ENCODE assay signal across 21 cellular contexts in genomic region chr19:58548859-58549663, GRCh38.
"Had no signal": no experiment of that assay in that cellular context is flagged by ENCODE, and none has a peak within 500 bp of the region (broad histone marks: within the 10 kb centered on the region; RNA-seq: fewer than 3 reads in every experiment).

No MANE protein-coding gene starts in this region.

- H3K9me3 ChIP-seq: heart right ventricle, SJCRH30, upper lobe of left lung had no signal

- H3K27ac ChIP-seq: heart right ventricle, SJCRH30, upper lobe of left lung had no signal

- H3K27ac Mint-ChIP-seq: T-cell; T-helper 2 cell treated with Interferon-gamma antibody and Interleukin-4, amounts not matched to agents 5 μg/mL and 100 μg/mL, for 36 hours had no signal

- H3K27me3 Mint-ChIP-seq: activated CD4-positive, alpha-beta T cell treated with anti-CD3 and anti-CD28 coated beads for 36 hours; T-cell had no signal

- DNase-seq: activated CD4-positive, alpha-beta T cell treated with anti-CD3 and anti-CD28 coated beads for 36 hours; activated CD4-positive, alpha-beta T cell treated with anti-CD3 and anti-CD28 coated beads, Interleukin-2, amount 50 U/mL, for 4 hours; activated naive CD4-positive, alpha-beta T cell; dermis blood vessel endothelial cell; effector CD8-positive, alpha-beta T cell; erythroblast; foreskin fibroblast; heart right ventricle; islet precursor cell; left colon; occipital lobe; retina; SJCRH30; stimulated activated CD4-positive, alpha-beta T cell treated with anti-CD3 and anti-CD28 coated beads, Interleukin-4, amount 100 ng/mL, for 1 hour; stimulated activated naive CD8-positive, alpha-beta T cell treated with anti-CD3 and anti-CD28 coated beads, Interleukin-15, Interleukin-2, amounts not matched to agents 100 U/mL and 50 U/mL, for 24 hours; T-cell had no signal

- H3K9me3 Mint-ChIP-seq: nephron; T-cell; T-helper 2 cell treated with Interferon-gamma antibody and Interleukin-4, amounts not matched to agents 5 μg/mL and 100 μg/mL, for 36 hours; WTC11 had no signal

- ATAC-seq: activated CD4-positive, alpha-beta T cell treated with anti-CD3 and anti-CD28 coated beads for 36 hours; heart right ventricle; left colon; stimulated activated naive CD8-positive, alpha-beta T cell treated with anti-CD3 and anti-CD28 coated beads, Interleukin-15, Interleukin-2, amounts not matched to agents 100 U/mL and 50 U/mL, for 24 hours; T-cell; WTC11 had no signal

- H3K4me3 Mint-ChIP-seq: activated CD4-positive, alpha-beta T cell treated with anti-CD3 and anti-CD28 coated beads for 36 hours; T-helper 2 cell treated with Interferon-gamma antibody and Interleukin-4, amounts not matched to agents 5 μg/mL and 100 μg/mL, for 36 hours; WTC11 had no signal

- H3K27me3 ChIP-seq: heart right ventricle, SJCRH30, upper lobe of left lung had no signal

- H3K4me3 ChIP-seq: heart right ventricle, lung, SJCRH30, upper lobe of left lung had no signal
